ENCODE assay signal across 8 cellular contexts in genomic region chr12:96193725-96194571, GRCh38. TPM values are rescaled to one million over a fixed set of nuclear protein-coding genes. Genes with fewer than 3 reads are reported as not detected.
DNase-seq lines count a peak whose midpoint lies in the region; ATAC-seq and TF ChIP-seq lines count a peak whose summit lies in the region.

Gene ELK3, plus strand, starts transcription at chr12:96194375.

- H3K4me3 ChIP-seq in colonic mucosa: peak within 1 kb of the TSS; percentile 77

- no peaks in the 10 kb centered on the region for H3K4me1 ChIP-seq in colonic mucosa

- H3K9ac ChIP-seq in colonic mucosa (ENCODE audit: low read depth in 2 of 2, low read length in 2 of 2): peak within 1 kb of the TSS; percentile 85 to 94

- H3K27me3 ChIP-seq in colonic mucosa: no peaks in the 10 kb centered on the region

- intact Hi-C loops in colonic mucosa (cut with DNase I): no loop called here

- ATAC-seq in HG02759 (IDR thresholded peaks at IDR 0.05; ENCODE audit: unreplicated experiment): peak; percentile 51
- peak; percentile 16 to 22 for ATAC-seq in activated CD4-positive, CD25-positive, alpha-beta regulatory T cell treated with anti-CD3 and anti-CD28 coated beads, Interleukin-2, amount 50 U/mL, for 24 hours

- H3K9me3 ChIP-seq in colonic mucosa: no peaks in the 10 kb centered on the region

- TF ChIP-seq CTCF in colonic mucosa (IDR thresholded peaks at IDR 0.05): no peak

- H3K36me3 ChIP-seq in colonic mucosa: no peaks in the 10 kb centered on the region

- DNase-seq in DMS79 treated with DMSO at 0.1 percent for 48 hours (lab: John Stamatoyannopoulos, UW) (peak; percentile 30), DMS79 (lab: John Stamatoyannopoulos, UW) (no peak), NCI-H2081 treated with DMSO at 0.1 percent for 48 hours (lab: John Stamatoyannopoulos, UW) (peak; percentile 13), colonic mucosa (peak; percentile 75), kidney tubule cell (ENCODE audit: low spot score) (peak; percentile 86)
- DNase-seq in stimulated activated CD4-positive, alpha-beta T cell treated with anti-CD3 and anti-CD28 coated beads, Interleukin-2, amount 100 ng/mL, for 4 hours (ENCODE audit: low read depth): peak; percentile 39

- peak within 1 kb of the TSS; percentile 64 for H3K27ac ChIP-seq in colonic mucosa

RNA-seq across cellular contexts. Expression of gene ELK3, which starts in this region (rescaled TPM):
- 10 to 100 TPM in 1 of 2 donors, 1 to 10 TPM in 1; 8.5 to 10.8 TPM for total RNA-seq in colonic mucosa
